ENCODE assay signal across 10 cellular contexts in genomic region chr6:169618526-169619490, GRCh38.
A peak's percentile ranks its signal among the peaks of the same experiment; 100 is the strongest.
DNase-seq lines count a peak whose midpoint lies in the region; TF ChIP-seq lines count a peak whose summit lies in the region.
"Had no signal": no experiment of that assay in that cellular context is flagged by ENCODE, and none has a peak within 500 bp of the region (broad histone marks: within the 10 kb centered on the region; RNA-seq: fewer than 3 reads in every experiment).

No MANE protein-coding gene starts in this region.

- H3K4me3 ChIP-seq in HAP-1 (no peak overlapping the region), fibroblast of the aortic adventitia (ENCODE audit: low read depth, low read length) (no peak overlapping the region)

- DNase-seq in HAP-1 (ENCODE audit: low spot score in 2 of 2), result peak; percentile 63 to 96
- peak; percentile 37 for DNase-seq in T1000 (lab: John Stamatoyannopoulos, UW)
- peak; percentile 88 for DNase-seq in fibroblast of the aortic adventitia (ENCODE audit: low read depth)
- DNase-seq in stromal cell of bone marrow (ENCODE audit: low read depth), result peak; percentile 93
- no peak for DNase-seq in mesenteric fat pad (ENCODE audit: low spot score)
- no peak for DNase-seq in activated CD4-positive, alpha-beta T cell treated with anti-CD3 and anti-CD28 coated beads, Interleukin-2, amount 50 U/mL, for 1 hour
- no peak for DNase-seq in NCI-H2196 treated with DMSO at 0.1 percent for 48 hours (lab: John Stamatoyannopoulos, UW; ENCODE audit: unreplicated experiment)
- no peak for DNase-seq in stimulated activated naive CD4-positive, alpha-beta T cell treated with Interleukin-2 at 50 U/mL for 16 hours (lab: John Stamatoyannopoulos, UW)
- DNase-seq: activated CD8-positive, alpha-beta T cell treated with anti-CD3 and anti-CD28 coated beads for 36 hours; activated naive CD8-positive, alpha-beta T cell treated with anti-CD3 and anti-CD28 coated beads, Interleukin-2, amount 50 U/mL, for 24 hours had no signal

- in situ Hi-C loops in HAP-1 (cut with MboI; ENCODE audit: low sequenced_read_pairs), result no loop called here

- peaks cover 25% of the 10 kb centered on the region for H3K4me1 ChIP-seq in HAP-1

- no peaks in the 10 kb centered on the region for H3K9me3 ChIP-seq in HAP-1

- no peaks in the 10 kb centered on the region for H3K36me3 ChIP-seq in HAP-1 (replicated peaks)

- TF ChIP-seq CTCF in fibroblast of the aortic adventitia (IDR thresholded peaks at IDR 0.05; ENCODE audit: insufficient read depth, low read length), result no peak

- H3K27me3 ChIP-seq in HAP-1 (ENCODE audit: low read depth), result no peaks in the 10 kb centered on the region

Comparison
In these comparisons a context has a peak if more than half of its experiments do, and no peak if none do; other contexts are left out.
1. DNase-seq: peak in HAP-1 (2 of 2), T1000 (single experiment), fibroblast of the aortic adventitia (single experiment) and stromal cell of bone marrow (single experiment); none in mesenteric fat pad (single experiment), activated CD4-positive, alpha-beta T cell treated with anti-CD3 and anti-CD28 coated beads, Interleukin-2, amount 50 U/mL, for 1 hour (single experiment), NCI-H2196 treated with DMSO at 0.1 percent for 48 hours (single experiment) and stimulated activated naive CD4-positive, alpha-beta T cell treated with Interleukin-2 at 50 U/mL for 16 hours (single experiment).